16 cellular contexts compared by ENCODE assay signal in the genomic region with DNA sequence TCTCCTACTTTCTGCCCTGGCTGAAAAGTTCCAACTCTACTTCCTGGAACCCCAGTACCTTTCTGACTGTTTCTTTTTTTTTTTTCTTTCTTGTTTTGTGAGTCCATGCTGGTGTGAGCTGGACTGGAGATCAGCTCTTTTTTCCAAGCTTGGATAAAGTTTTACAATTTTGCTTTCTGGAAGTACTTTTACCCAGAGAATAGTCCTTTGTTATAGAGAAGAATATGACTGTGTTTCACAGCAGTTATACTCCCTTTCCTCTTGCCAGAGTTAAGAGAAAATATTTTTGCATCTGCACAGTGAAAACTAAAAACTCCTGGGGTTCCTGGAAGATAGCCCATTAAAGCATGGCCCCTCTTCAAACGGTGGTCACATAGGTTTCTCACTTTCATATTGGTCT.
"Had no signal": no experiment of that assay in that cellular context is flagged by ENCODE, and none has a peak within 500 bp of the region (broad histone marks: within the 10 kb centered on the region; RNA-seq: fewer than 3 reads in every experiment).

No MANE protein-coding gene starts in this region.

- FAIRE-seq: bronchial epithelial cell had no signal

- H3K4me1 Mint-ChIP-seq: activated CD4-positive, alpha-beta memory T cell treated with anti-CD3 and anti-CD28 coated beads, Interleukin-2, amount 10 ng/mL, durations not matched to agents 7 days and 5 days had no signal

- H3K27me3 Mint-ChIP-seq: activated CD4-positive, alpha-beta memory T cell treated with anti-CD3 and anti-CD28 coated beads, Interleukin-2, amount 10 ng/mL, durations not matched to agents 7 days and 5 days; activated naive CD8-positive, alpha-beta T cell had no signal

- H3K36me3 ChIP-seq: esophagus muscularis mucosa, sigmoid colon, stomach, vagina had no signal

- DNase-seq: activated CD4-positive, alpha-beta memory T cell treated with anti-CD3 and anti-CD28 coated beads, Interleukin-2, amount 10 ng/mL, durations not matched to agents 7 days and 5 days; activated gamma-delta T cell; activated T-cell treated with anti-CD3 and anti-CD28 coated beads, Interleukin-2, amount 50 U/mL, for 48 hours; dorsolateral prefrontal cortex; islet precursor cell; mammary epithelial cell; occipital lobe; sigmoid colon; stimulated activated CD4-positive, alpha-beta T cell treated with anti-CD3 and anti-CD28 coated beads, Interleukin-4, amount 100 ng/mL, for 4 hours; stomach; T-helper 9 cell had no signal

- H3K4me1 ChIP-seq: esophagus muscularis mucosa, sigmoid colon, stomach, vagina had no signal

- H3K4me3 ChIP-seq: dorsolateral prefrontal cortex, esophagus muscularis mucosa, sigmoid colon, stomach, vagina had no signal

- H3K36me3 Mint-ChIP-seq: activated naive CD8-positive, alpha-beta T cell had no signal

- H3K27ac Mint-ChIP-seq: activated CD4-positive, alpha-beta memory T cell treated with anti-CD3 and anti-CD28 coated beads, Interleukin-2, amount 10 ng/mL, durations not matched to agents 7 days and 5 days; activated naive CD8-positive, alpha-beta T cell had no signal

- H3K27me3 ChIP-seq: dorsolateral prefrontal cortex, esophagus muscularis mucosa, sigmoid colon, stomach, vagina had no signal

- H3K4me3 Mint-ChIP-seq: activated CD4-positive, alpha-beta memory T cell treated with anti-CD3 and anti-CD28 coated beads, Interleukin-2, amount 10 ng/mL, durations not matched to agents 7 days and 5 days; activated naive CD8-positive, alpha-beta T cell had no signal

- H3K9me3 ChIP-seq: esophagus muscularis mucosa, sigmoid colon, vagina had no signal

- H3K27ac ChIP-seq: esophagus muscularis mucosa, sigmoid colon, stomach, vagina had no signal

- ATAC-seq: left lobe of liver had no signal
